In genomic region chr17:61097786-61098185, GRCh38 we compare ENCODE assay signal across 19 cellular contexts.
DNase-seq lines count a peak whose midpoint lies in the region; ATAC-seq and FAIRE-seq lines count a peak whose summit lies in the region.
"Had no signal": no experiment of that assay in that cellular context is flagged by ENCODE, and none has a peak within 500 bp of the region (broad histone marks: within the 10 kb centered on the region; RNA-seq: fewer than 3 reads in every experiment).

No MANE protein-coding gene starts in this region.

- H3K4ac ChIP-seq in trophoblast cell (ENCODE audit: low read depth, low read length) = no peak overlapping the region

- H3K4me1 ChIP-seq in trophoblast cell (ENCODE audit: control insufficient read depth in 1 of 2, insufficient read depth in 2 of 2, low read length in 2 of 2) = no peaks in the 10 kb centered on the region
- H3K4me1 ChIP-seq: Caco-2 had no signal

- H3K4me3 ChIP-seq in trophoblast cell (ENCODE audit: low read depth, low read length) = no peak overlapping the region
- H3K4me3 ChIP-seq: GM23338 had no signal

- no peak for DNase-seq in HTR-8/SVneo (ENCODE audit: insufficient read length, low spot score)
- peak; percentile 65 for DNase-seq in SK-MEL-5 (ENCODE audit: low read depth, low spot score)
- DNase-seq in trophoblast cell = peak; percentile 4 to 57
- DNase-seq in NOMO-1 (lab: John Stamatoyannopoulos, UW; ENCODE audit: unreplicated experiment in 2 of 2) = no peak
- no peak for DNase-seq in medulla oblongata (ENCODE audit: extremely low spot score)
- DNase-seq: AML-193; Caco-2; CD4-positive, alpha-beta T cell; H7; HFFc6 had no signal

- no peak overlapping the region for H3K23ac ChIP-seq in trophoblast cell (ENCODE audit: low read length)

- in situ Hi-C loops in SK-MEL-5 (cut with HindIII; ENCODE audit: low pct_unique_long_range_greater_than_20kb, low sequenced_read_pairs) = no loop called here

- no peaks in the 10 kb centered on the region for H3K36me3 ChIP-seq in trophoblast cell (ENCODE audit: control insufficient read depth in 1 of 2, insufficient read depth in 2 of 2, low read length in 2 of 2)

- H3K14ac ChIP-seq in trophoblast cell (ENCODE audit: low read length) = no peak overlapping the region

- no peak overlapping the region for H2BK120ac ChIP-seq in trophoblast cell (ENCODE audit: insufficient read depth, low read length, poor library complexity)

- H4K12ac ChIP-seq in trophoblast cell (ENCODE audit: low read depth, low read length) = no peak overlapping the region

- WGBS in trophoblast cell (ENCODE audit: extremely low coverage, insufficient coverage, insufficient read length) = no CpG with 5 or more reads among the region's 1 CpG

- no peaks in the 10 kb centered on the region for H3K9me3 ChIP-seq in trophoblast cell (ENCODE audit: insufficient read depth, low read depth, low read length)
- H3K9me3 ChIP-seq: Caco-2 had no signal

- H3K79me1 ChIP-seq in trophoblast cell (ENCODE audit: low read length) = no peaks in the 10 kb centered on the region

- H2AK5ac ChIP-seq in trophoblast cell (ENCODE audit: low read length) = no peak overlapping the region

- H3K27ac ChIP-seq in trophoblast cell (ENCODE audit: low read depth, low read length) = no peak overlapping the region
- H3K27ac ChIP-seq: C4-2B had no signal

- H2BK12ac ChIP-seq in trophoblast cell (ENCODE audit: low read length) = no peak overlapping the region

- H4K91ac ChIP-seq in trophoblast cell (ENCODE audit: low read depth, low read length) = no peak overlapping the region

- FAIRE-seq in HTR-8/SVneo (lab: Jason Lieb, UNC) = peak; percentile 16
- FAIRE-seq: A204.1, D721Med, G401.6, GM12891, GM19239 had no signal

- no peak for ATAC-seq in GM19452 (IDR thresholded peaks at IDR 0.05; ENCODE audit: unreplicated experiment)
- ATAC-seq: GM23338, HCT116 had no signal

- H2AFZ ChIP-seq in trophoblast cell (ENCODE audit: insufficient read depth, low read length, poor library complexity) = no peak overlapping the region
- H2AFZ ChIP-seq: GM23338 had no signal

- no peak overlapping the region for H3K18ac ChIP-seq in trophoblast cell (ENCODE audit: low read length)

- H3K4me2 ChIP-seq in trophoblast cell (ENCODE audit: low read length) = no peak overlapping the region
- H3K4me2 ChIP-seq: GM23338 had no signal

- H3K9ac ChIP-seq in trophoblast cell (ENCODE audit: low read length) = no peak overlapping the region

- no peak overlapping the region for H2BK5ac ChIP-seq in trophoblast cell (ENCODE audit: low read depth, low read length, poor library complexity)

- H4K8ac ChIP-seq in trophoblast cell (ENCODE audit: low read depth, low read length) = no peak overlapping the region

- H3K27me3 ChIP-seq in trophoblast cell (ENCODE audit: insufficient read depth, low read length) = no peaks in the 10 kb centered on the region

- H3K79me2 ChIP-seq in trophoblast cell (ENCODE audit: control insufficient read depth, insufficient read depth, low read length, poor library complexity) = no peaks in the 10 kb centered on the region

Comparison
In these comparisons a context has a peak if more than half of its experiments do, and no peak if none do; other contexts are left out.
1. DNase-seq: peak in SK-MEL-5 (single experiment) and trophoblast cell (2 of 2); none in HTR-8/SVneo (single experiment), NOMO-1 (0 of 2) and medulla oblongata (single experiment).